In genomic region chr1:179217943-179218507, GRCh38 we compare ENCODE assay signal across 11 cellular contexts. TPM values are rescaled to one million over a fixed set of nuclear protein-coding genes. Genes with fewer than 3 reads are reported as not detected.
DNase-seq lines count a peak whose midpoint lies in the region.
"Had no signal": no experiment of that assay in that cellular context is flagged by ENCODE, and none has a peak within 500 bp of the region (broad histone marks: within the 10 kb centered on the region; RNA-seq: fewer than 3 reads in every experiment).

No MANE protein-coding gene starts in this region.

- H3K9me3 ChIP-seq in CD8-positive, alpha-beta memory T cell (ENCODE audit: low read length), result no peaks in the 10 kb centered on the region
- H3K9me3 ChIP-seq: uterus had no signal

- no peaks in the 10 kb centered on the region for H3K4me1 ChIP-seq in CD8-positive, alpha-beta memory T cell (ENCODE audit: insufficient read depth, low read length)
- H3K4me1 ChIP-seq: uterus had no signal

- no peaks in the 10 kb centered on the region for H3K9me3 Mint-ChIP-seq in CD8-positive, alpha-beta memory T cell
- H3K9me3 Mint-ChIP-seq: nephron had no signal

- H3K27ac Mint-ChIP-seq in CD8-positive, alpha-beta memory T cell, result no peak overlapping the region
- H3K27ac Mint-ChIP-seq: nephron had no signal

- no peak overlapping the region for H3K4me3 ChIP-seq in CD8-positive, alpha-beta memory T cell (ENCODE audit: low read length)
- H3K4me3 ChIP-seq: uterus had no signal

- H3K36me3 Mint-ChIP-seq in CD8-positive, alpha-beta memory T cell, result peaks cover 0 to 39% (median 4%) of the 10 kb centered on the region in 3 donors

- POLR2A ChIA-PET in CD8-positive, alpha-beta memory T cell (lab: Charles Lee), result no interaction called here

- no peak overlapping the region for H3K4me3 Mint-ChIP-seq in CD8-positive, alpha-beta memory T cell
- H3K4me3 Mint-ChIP-seq: nephron had no signal

- DNase-seq in CD8-positive, alpha-beta memory T cell, result no peak
- DNase-seq in NOMO-1 treated with DMSO at 0.1 percent for 48 hours (lab: John Stamatoyannopoulos, UW; ENCODE audit: unreplicated experiment) (peak; percentile 93), dermis blood vessel endothelial cell (peak; percentile 59), putamen (ENCODE audit: low spot score) (peak; percentile 23), NCI-H2171 treated with DMSO at 0.1 percent for 48 hours (lab: John Stamatoyannopoulos, UW) (no peak), ACHN (no peak), NCI-H510A (lab: John Stamatoyannopoulos, UW) (no peak)
- no peak for DNase-seq in activated CD4-positive, alpha-beta T cell treated with anti-CD3 and anti-CD28 coated beads for 4 hours
- DNase-seq: caudate nucleus, uterus had no signal

- in situ Hi-C loops in ACHN (cut with HindIII; ENCODE audit: low pct_ligation_motif_present, low pct_unique_long_range_greater_than_20kb, low sequenced_read_pairs), result no loop called here

- H3K36me3 ChIP-seq in CD8-positive, alpha-beta memory T cell (ENCODE audit: insufficient read depth, low read length), result no peaks in the 10 kb centered on the region
- H3K36me3 ChIP-seq: uterus had no signal

- H3K4me1 Mint-ChIP-seq in CD8-positive, alpha-beta memory T cell, result peaks cover 6 to 32% (median 13%) of the 10 kb centered on the region in 3 donors
- H3K4me1 Mint-ChIP-seq: nephron had no signal

- peak overlapping the region; percentile 9 for H3K27ac ChIP-seq in CD8-positive, alpha-beta memory T cell (ENCODE audit: low read depth, low read length)

- H3K27me3 Mint-ChIP-seq in CD8-positive, alpha-beta memory T cell, result no peaks in the 10 kb centered on the region

- H3K27me3 ChIP-seq in CD8-positive, alpha-beta memory T cell (ENCODE audit: insufficient read depth, low read length, poor library complexity, severe bottlenecking), result no peaks in the 10 kb centered on the region
- H3K27me3 ChIP-seq: uterus had no signal

- CTCF ChIA-PET in CD8-positive, alpha-beta memory T cell (lab: Charles Lee), result no interaction called here

RNA-seq across cellular contexts. Expression of gene ABL2, which starts 11.5 kb away (rescaled TPM):
- 1 to 10 TPM; 6.7 to 7.2 TPM for total RNA-seq in CD8-positive, alpha-beta memory T cell
- polyA plus RNA-seq in CD8-positive, alpha-beta memory T cell, result 1.4 TPM
- total RNA-seq in dermis blood vessel endothelial cell, result 77.1 and 80.7 TPM in 2 replicates

Comparison
In these comparisons a context has a peak if more than half of its experiments do, and no peak if none do; other contexts are left out.
1. DNase-seq: peak in NOMO-1 treated with DMSO at 0.1 percent for 48 hours (single experiment), dermis blood vessel endothelial cell (single experiment) and putamen (single experiment); none in CD8-positive, alpha-beta memory T cell (0 of 5), NCI-H2171 treated with DMSO at 0.1 percent for 48 hours (single experiment), ACHN (single experiment), activated CD4-positive, alpha-beta T cell treated with anti-CD3 and anti-CD28 coated beads for 4 hours (0 of 2) and NCI-H510A (single experiment).